Comparison of ENCODE assay signal across 1 cellular context in genomic region chr6:18047406-18047805, GRCh38.
TF ChIP-seq lines count a peak whose summit lies in the region.

No MANE protein-coding gene starts in this region.

TF ChIP-seq in IMR-90, 13 proteins besides CTCF, POLR2A, EP300 and RAD21:
- TF ChIP-seq NFE2L2 (IDR thresholded peaks at IDR 0.05; ENCODE audit: low read depth, low read length) (no peak), SMC3 (IDR thresholded peaks at IDR 0.05; ENCODE audit: low read depth, low read length) (no peak), RFX5 (IDR thresholded peaks at IDR 0.05; ENCODE audit: low read depth, low read length) (no peak), ELK1 (IDR thresholded peaks at IDR 0.05; ENCODE audit: borderline replicate concordance, low read depth, low read length) (no peak), RCOR1 (IDR thresholded peaks at IDR 0.05; ENCODE audit: insufficient replicate concordance, low read length) (no peak), MAFK (IDR thresholded peaks at IDR 0.05; ENCODE audit: low read depth, low read length) (no peak), CEBPB (IDR thresholded peaks at IDR 0.05; ENCODE audit: low read depth, low read length) (no peak), CHD1 (IDR thresholded peaks at IDR 0.05; ENCODE audit: low read depth, low read length) (no peak), BHLHE40 (IDR thresholded peaks at IDR 0.05; ENCODE audit: low read depth, low read length) (no peak), MXI1 (IDR thresholded peaks at IDR 0.05; ENCODE audit: borderline replicate concordance, low read depth, low read length) (no peak), USF2 (IDR thresholded peaks at IDR 0.05; ENCODE audit: low read depth, low read length) (no peak), FOS (IDR thresholded peaks at IDR 0.05; ENCODE audit: low read depth, low read length) (no peak), MAZ (IDR thresholded peaks at IDR 0.05; ENCODE audit: borderline replicate concordance, low read depth, low read length) (no peak)
